In genomic region chr2:205885492-205886099, GRCh38 we compare ENCODE assay signal across 8 cellular contexts.
A peak's percentile ranks its signal among the peaks of the same experiment; 100 is the strongest.
DNase-seq lines count a peak whose midpoint lies in the region; ATAC-seq and TF ChIP-seq lines count a peak whose summit lies in the region.

No MANE protein-coding gene starts in this region.

- CTCF ChIA-PET in T-cell (lab: Charles Lee) = interaction anchor here in 1 of 2 donors (0.5 kb wide), 3 partner anchors 69 to 139 kb away, joined by 4 to 5 read pairs (median 4); no protein-coding TSS in a partner anchor

- H3K36me3 Mint-ChIP-seq in T-cell = no peaks in the 10 kb centered on the region

- intact Hi-C loops in sciatic nerve (cut with DNase I) = loop anchor here (2.0 to 10.0 kb wide), 2 partner anchors 119 to 201 kb away; partner anchors contain the start of gene NRP2

- peaks cover 0 to 3% (median 0%) of the 10 kb centered on the region in 3 donors for H3K4me1 Mint-ChIP-seq in T-cell

- POLR2A ChIA-PET in T-cell (lab: Charles Lee) = no interaction called here

- H3K27ac Mint-ChIP-seq in T-cell = no peak overlapping the region

- no peak overlapping the region for H3K4me3 ChIP-seq in astrocyte of the cerebellum (ENCODE audit: low read depth, low read length)

- H3K4me3 Mint-ChIP-seq in T-cell = no peak overlapping the region

- in situ Hi-C loops in astrocyte of the cerebellum (cut with HindIII; ENCODE audit: low sequenced_read_pairs) = no loop called here

- peak; percentile 83 for TF ChIP-seq CTCF in astrocyte of the cerebellum (IDR thresholded peaks at IDR 0.05; ENCODE audit: low read depth, low read length, missing control alignments)

- DNase-seq in A172 (ENCODE audit: low spot score) = peak; percentile 76
- peak in 55 of 76 experiments; percentile 3 to 75 (median 37) for DNase-seq in HUDEP-2 (lab: John Stamatoyannopoulos, UW; ENCODE audit: unreplicated experiment in 76 of 76)
- peak in 29 of 34 experiments; percentile 5 to 55 (median 35) for DNase-seq in T-cell
- peak; percentile 55 for DNase-seq in astrocyte of the cerebellum (ENCODE audit: low read depth)
- DNase-seq in hippocampal formation (lab: John Stamatoyannopoulos, UW) = peak; percentile 58 to 72
- DNase-seq in sciatic nerve (ENCODE audit: low spot score) = peak; percentile 96
- no peak for DNase-seq in NCI-H2196 (lab: John Stamatoyannopoulos, UW; ENCODE audit: unreplicated experiment)

- no peaks in the 10 kb centered on the region for H3K9me3 Mint-ChIP-seq in T-cell

- ATAC-seq in GM18498 (IDR thresholded peaks at IDR 0.05; ENCODE audit: unreplicated experiment) = peak; percentile 64
- ATAC-seq in T-cell (replicated peaks in 1 of 4) = no peak
- ATAC-seq in sciatic nerve = peak; percentile 96

- H3K27me3 Mint-ChIP-seq in T-cell = peaks cover 21% of the 10 kb centered on the region in 2 donors

Comparison
In these comparisons a context has a peak if more than half of its experiments do, and no peak if none do; other contexts are left out.
1. ATAC-seq: peak in GM18498 (single experiment) and sciatic nerve (single experiment); none in T-cell (0 of 4).